8 cellular contexts compared by ENCODE assay signal in the genomic region with DNA sequence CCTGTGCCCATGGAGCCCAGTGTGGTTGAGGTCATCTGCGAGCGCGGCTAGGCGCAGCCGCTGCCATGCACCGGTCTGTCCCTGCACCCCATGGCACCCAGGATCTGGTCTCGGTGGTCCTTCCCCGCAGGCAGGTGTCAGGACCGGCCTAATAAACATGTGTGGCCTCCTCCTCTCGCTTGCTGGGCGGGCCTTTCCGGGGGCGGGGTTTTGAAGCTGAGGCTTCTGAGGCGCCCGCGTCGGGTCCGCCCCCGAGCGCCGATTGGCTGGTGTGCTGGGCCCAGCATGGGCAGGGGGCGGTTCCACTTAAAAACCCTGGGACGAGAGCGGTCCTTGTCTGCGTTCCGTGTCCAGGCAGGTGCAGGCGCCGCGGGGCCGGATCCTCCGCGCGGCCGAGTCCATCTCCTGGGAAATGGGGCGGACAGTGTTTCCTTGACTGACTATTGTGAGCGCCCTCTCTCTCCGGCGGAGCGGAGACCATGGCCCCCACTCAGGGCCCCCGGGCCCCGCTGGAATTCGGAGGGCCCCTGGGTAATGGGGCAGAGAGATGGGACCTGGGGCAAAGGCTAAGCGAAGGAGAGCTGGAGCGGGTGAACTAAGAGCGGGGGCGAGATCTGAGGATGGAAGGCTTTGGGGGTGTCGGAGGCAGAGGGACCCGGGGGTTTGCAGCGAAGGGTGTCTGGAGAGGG. TPM values are rescaled to one million over a fixed set of nuclear protein-coding genes. Genes with fewer than 3 reads are reported as not detected.
DNase-seq lines count a peak whose midpoint lies in the region; ATAC-seq and TF ChIP-seq lines count a peak whose summit lies in the region.

A gene (plus strand): TSS at position 336 of the 689 bp plus-strand sequence. CDS start 144 bp downstream, at position 480.

- peak within 1 kb of the TSS; percentile 84 for H3K27ac Mint-ChIP-seq in activated CD8-positive, alpha-beta T cell treated with anti-CD3 and anti-CD28 coated beads for 36 hours

- H3K36me3 Mint-ChIP-seq in activated CD8-positive, alpha-beta T cell treated with anti-CD3 and anti-CD28 coated beads for 36 hours (ENCODE audit: low read depth) = peaks cover 18% of the 10 kb centered on the region

- POLR2A ChIA-PET in activated CD8-positive, alpha-beta T cell treated with anti-CD3 and anti-CD28 coated beads for 36 hours (lab: Charles Lee) = interaction anchor here (1.0 to 16.2 kb wide), 7 partner anchors 10 to 312 kb away, joined by 3 to 294 read pairs (median 4); a partner anchor contains a TSS

- H3K4me1 Mint-ChIP-seq in activated CD8-positive, alpha-beta T cell treated with anti-CD3 and anti-CD28 coated beads for 36 hours (ENCODE audit: low read depth) = peaks cover 43% of the 10 kb centered on the region

- peak within 1 kb of the TSS; percentile 73 to 80 for H3K9ac ChIP-seq in duodenal mucosa (ENCODE audit: low read depth in 1 of 2, low read length in 2 of 2)

- H3K4me1 ChIP-seq in duodenal mucosa (ENCODE audit: control insufficient read depth in 1 of 2, insufficient read depth in 2 of 2, low read length in 2 of 2) = peaks cover 29 to 46% of the 10 kb centered on the region in 2 donors

- CTCF ChIA-PET in activated CD8-positive, alpha-beta T cell treated with anti-CD3 and anti-CD28 coated beads for 36 hours (lab: Charles Lee) = interaction anchor here (0.8 to 7.6 kb wide), 15 partner anchors 8 to 264 kb away, joined by 3 to 115 read pairs (median 6); a partner anchor contains a TSS

- no peaks in the 10 kb centered on the region for H3K9me3 Mint-ChIP-seq in activated CD8-positive, alpha-beta T cell treated with anti-CD3 and anti-CD28 coated beads for 36 hours

- no peak within 1 kb of the TSS for H3K27ac ChIP-seq in duodenal mucosa (ENCODE audit: low read depth, low read length)

- peaks cover 10 to 31% of the 10 kb centered on the region in 2 donors for H3K36me3 ChIP-seq in duodenal mucosa (ENCODE audit: control insufficient read depth in 1 of 2, insufficient read depth in 2 of 2, low read length in 2 of 2)

- no peak for TF ChIP-seq CTCF in AG10803 (conservative IDR thresholded peaks at IDR 0.05; ENCODE audit: low read length)
- TF ChIP-seq CTCF in activated CD8-positive, alpha-beta T cell treated with anti-CD3 and anti-CD28 coated beads for 36 hours (IDR thresholded peaks at IDR 0.05) = no peak
- no peak for TF ChIP-seq CTCF in lower leg skin (IDR thresholded peaks at IDR 0.05)

- WGBS in lower leg skin, 2 donors = 1 to 9% methylated on average over 32 to 45 of the region's 49 CpGs

- DNase-seq in AG10803 (ENCODE audit: low read depth) (peak; percentile 84), NCI-H82 treated with DMSO at 0.1 percent for 48 hours (lab: John Stamatoyannopoulos, UW; ENCODE audit: unreplicated experiment) (peak; percentile 72), lower leg skin (ENCODE audit: low spot score in 2 of 2) (peak; percentile 92 to 99)
- peak; percentile 98 for DNase-seq in activated CD8-positive, alpha-beta T cell treated with anti-CD3 and anti-CD28 coated beads for 36 hours
- peak; percentile 92 to 93 for DNase-seq in stimulated activated CD4-positive, alpha-beta T cell treated with anti-CD3 and anti-CD28 coated beads, Interleukin-4, amount 100 ng/mL, for 4 hours

- no peaks in the 10 kb centered on the region for H3K27me3 Mint-ChIP-seq in activated CD8-positive, alpha-beta T cell treated with anti-CD3 and anti-CD28 coated beads for 36 hours

- H3K4me3 ChIP-seq in AG10803 (ENCODE audit: low read length) (peak within 1 kb of the TSS; percentile 54), duodenal mucosa (ENCODE audit: low read depth in 1 of 2, low read length in 2 of 2) (peak within 1 kb of the TSS; percentile 74 to 76), lower leg skin (ENCODE audit: low read depth, poor library complexity, severe bottlenecking) (peak within 1 kb of the TSS; percentile 7)

- no peaks in the 10 kb centered on the region for H3K27me3 ChIP-seq in duodenal mucosa (ENCODE audit: control insufficient read depth in 1 of 2, insufficient read depth in 2 of 2, low read length in 2 of 2)

- H3K4me3 Mint-ChIP-seq in activated CD8-positive, alpha-beta T cell treated with anti-CD3 and anti-CD28 coated beads for 36 hours = peak within 1 kb of the TSS; percentile 86

- peak; percentile 53 for ATAC-seq in HG03520 (IDR thresholded peaks at IDR 0.05; ENCODE audit: unreplicated experiment)
- ATAC-seq in activated CD8-positive, alpha-beta T cell treated with anti-CD3 and anti-CD28 coated beads for 36 hours = peak; percentile 77

- TF ChIP-seq POLR2A in GM19193 (IDR thresholded peaks at IDR 0.05; ENCODE audit: extremely low read depth, insufficient read depth, insufficient read length) (peak; percentile 97), lower leg skin (IDR thresholded peaks at IDR 0.05) (no peak)

- intact Hi-C loops in activated CD8-positive, alpha-beta T cell treated with anti-CD3 and anti-CD28 coated beads for 36 hours (cut with micrococcal nuclease) = loop anchor here (10.0 kb wide), 1 partner anchor 97 kb away; a partner anchor contains a TSS
- intact Hi-C loops in lower leg skin (cut with DNase I; ENCODE audit: low total_unique reads) = loop anchor here (5.0 kb wide), 1 partner anchor 264 kb away; no protein-coding TSS in a partner anchor

- H3K9me3 ChIP-seq in duodenal mucosa (ENCODE audit: control insufficient read depth in 1 of 2, low read length in 2 of 2) = no peaks in the 10 kb centered on the region

RNA-seq across cellular contexts. Expression of the gene that starts here (rescaled TPM):
- total RNA-seq in activated CD8-positive, alpha-beta T cell treated with anti-CD3 and anti-CD28 coated beads for 36 hours = 10 to 100 TPM; 12.4 to 17.5 TPM
- total RNA-seq in lower leg skin = 100 to 1,000 TPM; 118 to 374 (median 160) TPM

Comparison
In these comparisons a context has a peak if more than half of its experiments do, and no peak if none do; other contexts are left out.
1. RNA of the gene that starts here (total RNA-seq): 118 to 374 TPM in lower leg skin; 12.4 to 17.5 TPM in activated CD8-positive, alpha-beta T cell treated with anti-CD3 and anti-CD28 coated beads for 36 hours; every median in the first group is over 4 times any median in the second.
2. H3K4me3 ChIP-seq: peak in every context shown above with its lines; median percentile 75 in duodenal mucosa; 54 in AG10803; 7 in lower leg skin.
3. Peak in every context shown above with its lines, with median percentiles within 50 percentile points of each other: DNase-seq.